In the genomic region with DNA sequence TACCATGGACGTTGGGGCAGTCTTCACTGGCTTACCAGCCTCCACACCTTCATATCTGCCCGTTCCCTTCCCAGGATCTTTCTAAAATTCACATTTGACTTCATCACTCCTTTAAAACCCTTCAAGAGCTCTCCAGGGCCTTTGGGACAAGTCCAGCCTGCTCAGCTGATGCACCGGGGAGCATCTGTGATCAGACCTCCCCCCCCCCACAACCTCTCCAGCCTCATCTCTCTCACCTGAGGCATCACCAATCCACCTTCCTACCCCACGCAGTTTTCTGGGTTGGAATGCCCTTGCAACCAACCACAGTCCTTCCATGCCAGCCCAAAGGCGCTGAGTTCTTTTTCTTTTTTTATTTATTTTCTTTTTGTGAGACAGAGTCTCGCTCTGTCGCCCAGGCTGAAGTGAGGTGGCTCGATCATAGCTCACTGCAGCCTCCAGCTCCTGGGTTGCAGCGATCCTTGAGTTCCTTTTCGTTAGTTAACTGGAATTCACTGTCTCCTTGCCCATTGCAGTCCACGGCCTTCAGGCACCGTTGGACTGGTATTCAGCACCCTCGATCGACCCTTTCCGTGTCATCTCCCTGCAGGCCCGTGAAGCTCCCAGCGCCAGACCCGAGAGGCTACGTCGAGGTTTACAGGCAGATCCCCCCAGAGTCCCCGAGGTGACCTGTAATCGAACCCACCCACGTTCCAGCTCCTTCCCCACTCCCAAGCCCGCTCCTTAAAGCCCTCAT, we compare ENCODE assay signal across 8 cellular contexts. TPM values are rescaled to one million over a fixed set of nuclear protein-coding genes. Genes with fewer than 3 reads are reported as not detected.
DNase-seq lines count a peak whose midpoint lies in the region; TF ChIP-seq lines count a peak whose summit lies in the region.

No MANE protein-coding gene starts in this region.

- DNase-seq in GM23248 (peak; percentile 64), WERI-Rb-1 (no peak), fibroblast of villous mesenchyme (ENCODE audit: low read depth) (peak; percentile 6), osteocyte (ENCODE audit: extremely low spot score, unreplicated experiment) (no peak), cerebellum (ENCODE audit: low spot score) (no peak), H4 (ENCODE audit: low spot score) (no peak)
- DNase-seq in stimulated activated CD4-positive, alpha-beta T cell treated with anti-CD3 and anti-CD28 coated beads, Interleukin-15, amount 100 ng/mL, for 24 hours = no peak

- H3K79me2 ChIP-seq in ACC112 (ENCODE audit: control insufficient read depth, insufficient read depth, low read length, unreplicated experiment) (peaks cover 10% of the 10 kb centered on the region), GM23248 (ENCODE audit: insufficient read depth) (peaks cover 40% of the 10 kb centered on the region)

- peaks cover 4% of the 10 kb centered on the region for H3K36me3 Mint-ChIP-seq in osteocyte (ENCODE audit: unreplicated experiment)

- H2AFZ ChIP-seq in ACC112 (ENCODE audit: low read length, unreplicated experiment) (peak overlapping the region; percentile 89), GM23248 (peak overlapping the region; percentile 100)

- H3K36me3 ChIP-seq in ACC112 (ENCODE audit: insufficient read depth, low read length) (no peaks in the 10 kb centered on the region), GM23248 (ENCODE audit: low read depth) (no peaks in the 10 kb centered on the region), WERI-Rb-1 (peaks cover 26% of the 10 kb centered on the region)

- 12 to 14% methylated on average over 22 to 24 of the region's 24 CpGs for WGBS in GM23248 (ENCODE audit: low coverage in 1 of 2, low lambda C conversion rate in 2 of 2, missing lambda C conversion rate in 2 of 2), 2 experiments

- no peaks in the 10 kb centered on the region for H4K20me1 ChIP-seq in GM23248 (ENCODE audit: insufficient read depth)

- TF ChIP-seq CTCF in WERI-Rb-1 (IDR thresholded peaks at IDR 0.05; ENCODE audit: low read depth, low read length) = no peak
- TF ChIP-seq CTCF in fibroblast of villous mesenchyme (IDR thresholded peaks at IDR 0.05; ENCODE audit: insufficient read depth, low read depth, low read length) = no peak
- TF ChIP-seq CTCF in osteocyte (IDR thresholded peaks at IDR 0.05) = no peak

- peak overlapping the region; percentile 95 for H3K9ac ChIP-seq in GM23248

- H3K27ac ChIP-seq in ACC112 (ENCODE audit: low read depth, low read length) = no peak overlapping the region
- peak overlapping the region; percentile 19; the same call in 1 of the 2 replicates for H3K27ac ChIP-seq in GM23248
- H3K27ac ChIP-seq in WERI-Rb-1 = peak overlapping the region; percentile 79

- peak overlapping the region; percentile 90 for H3K4me2 ChIP-seq in GM23248 (ENCODE audit: unreplicated experiment)

- H3K27me3 ChIP-seq in ACC112 (ENCODE audit: insufficient read depth, low read length) = no peaks in the 10 kb centered on the region
- H3K27me3 ChIP-seq in GM23248 (replicated peaks; ENCODE audit: insufficient read depth) = no peaks in the 10 kb centered on the region
- no peaks in the 10 kb centered on the region for H3K27me3 ChIP-seq in WERI-Rb-1 (ENCODE audit: insufficient read depth, low read depth, severe bottlenecking)

- H3F3A ChIP-seq in GM23248 (ENCODE audit: insufficient read depth) = no peaks in the 10 kb centered on the region

- no peaks in the 10 kb centered on the region for H3K9me2 ChIP-seq in GM23248 (ENCODE audit: insufficient read depth)

- H3K4me3 ChIP-seq in ACC112 (ENCODE audit: low read depth, low read length) (peak overlapping the region; percentile 96), GM23248 (peak overlapping the region; percentile 99), WERI-Rb-1 (ENCODE audit: low read depth, low read length) (peak overlapping the region; percentile 91), fibroblast of villous mesenchyme (ENCODE audit: low read depth, low read length) (peak overlapping the region; percentile 100)

- no peaks in the 10 kb centered on the region for H3K9me3 Mint-ChIP-seq in osteocyte (ENCODE audit: unreplicated experiment)

- H3K4me1 Mint-ChIP-seq in osteocyte (ENCODE audit: unreplicated experiment) = peaks cover 20% of the 10 kb centered on the region

- H3K27ac Mint-ChIP-seq in osteocyte (ENCODE audit: unreplicated experiment) = peak overlapping the region; percentile 79

- H3K27me3 Mint-ChIP-seq in osteocyte (ENCODE audit: unreplicated experiment) = no peaks in the 10 kb centered on the region

- in situ Hi-C loops in GM23248 (cut with MboI) = no loop called here

- H3K9me3 ChIP-seq in GM23248 (ENCODE audit: low read depth) (no peaks in the 10 kb centered on the region), WERI-Rb-1 (ENCODE audit: severe bottlenecking) (no peaks in the 10 kb centered on the region)

- peak overlapping the region; percentile 96 for H3K4me3 Mint-ChIP-seq in osteocyte (ENCODE audit: unreplicated experiment)

- H3K4me1 ChIP-seq in ACC112 (ENCODE audit: control insufficient read depth, insufficient read depth, low read length, unreplicated experiment) (peaks cover 6% of the 10 kb centered on the region), GM23248 (ENCODE audit: insufficient read depth) (peaks cover 7% of the 10 kb centered on the region; the same call in 1 of the 2 replicates)

RNA-seq across cellular contexts. Expression of a gene that starts 0.7 kb away (rescaled TPM):
- 16.3 and 17.8 TPM in 2 replicates for total RNA-seq in GM23248 (2014; rRNA removed; shearing (Covaris generic))
- 11.8 and 13.9 TPM in 2 replicates for polyA plus RNA-seq in GM23248 (2016; fragmentation: Nextera tagmentation; extraction: Ambion mirVana)
- total RNA-seq in fibroblast of villous mesenchyme = 10.8 and 19.6 TPM in 2 replicates
- 11.9 and 13.9 TPM in 2 replicates for total RNA-seq in osteocyte
- 13.8 TPM for total RNA-seq in cerebellum
- 45.7 and 52.7 TPM in 2 replicates for total RNA-seq in H4 (2014; rRNA removed; shearing (Covaris generic))

RNA-seq across cellular contexts. Expression of a gene that starts 0.8 kb away (rescaled TPM):
- 18.3 and 21.8 TPM in 2 replicates for total RNA-seq in GM23248 (2014; rRNA removed; shearing (Covaris generic))
- 15.3 and 16.2 TPM in 2 replicates for polyA plus RNA-seq in GM23248 (2016; fragmentation: Nextera tagmentation; extraction: Ambion mirVana)
- 22.9 and 37.7 TPM in 2 replicates for total RNA-seq in fibroblast of villous mesenchyme
- total RNA-seq in osteocyte = 20.1 and 22.1 TPM in 2 replicates
- total RNA-seq in cerebellum = 25.3 TPM
- total RNA-seq in H4 (2014; rRNA removed; shearing (Covaris generic)) = 30.6 and 42.1 TPM in 2 replicates

RNA-seq across cellular contexts. Expression of a gene that starts 14.7 kb away (rescaled TPM):
- total RNA-seq in GM23248 (2014; rRNA removed; shearing (Covaris generic)) = 11.3 and 15.5 TPM in 2 replicates
- polyA plus RNA-seq in GM23248 (2016; fragmentation: Nextera tagmentation; extraction: Ambion mirVana) = 75.4 and 77.7 TPM in 2 replicates
- total RNA-seq in fibroblast of villous mesenchyme = 28.0 and 34.5 TPM in 2 replicates
- 45.2 and 45.4 TPM in 2 replicates for total RNA-seq in osteocyte
- total RNA-seq in cerebellum = 9.6 TPM
- 42.0 and 53.2 TPM in 2 replicates for total RNA-seq in H4 (2014; rRNA removed; shearing (Covaris generic))

RNA-seq across cellular contexts. Expression of a gene that starts 30.6 kb away (rescaled TPM):
- 42.2 and 47.6 TPM in 2 replicates for total RNA-seq in GM23248 (2014; rRNA removed; shearing (Covaris generic))
- 30.3 and 32.6 TPM in 2 replicates for polyA plus RNA-seq in GM23248 (2016; fragmentation: Nextera tagmentation; extraction: Ambion mirVana)
- total RNA-seq in fibroblast of villous mesenchyme = 40.6 and 49.9 TPM in 2 replicates
- 46.3 and 47.8 TPM in 2 replicates for total RNA-seq in osteocyte
- 29.8 TPM for total RNA-seq in cerebellum
- total RNA-seq in H4 (2014; rRNA removed; shearing (Covaris generic)) = 35.9 and 37.3 TPM in 2 replicates

RNA-seq across cellular contexts. Expression of a gene that starts 53.6 kb away (rescaled TPM):
- 0.13 and 1.1 TPM in 2 replicates for total RNA-seq in GM23248 (2014; rRNA removed; shearing (Covaris generic))
- polyA plus RNA-seq in GM23248 (2016; fragmentation: Nextera tagmentation; extraction: Ambion mirVana) = 0.72 and 1.0 TPM in 2 replicates
- total RNA-seq in fibroblast of villous mesenchyme = 2.3 and 3.5 TPM in 2 replicates
- 7.4 and 11.7 TPM in 2 replicates for total RNA-seq in osteocyte
- 23.3 TPM for total RNA-seq in cerebellum
- total RNA-seq in H4 (2014; rRNA removed; shearing (Covaris generic)) = 0.83 and 2.6 TPM in 2 replicates

Comparison
In these comparisons a context has a peak if more than half of its experiments do, and no peak if none do; other contexts are left out.
1. DNase-seq: peak in GM23248 (single experiment) and fibroblast of villous mesenchyme (single experiment); none in WERI-Rb-1 (single experiment), osteocyte (single experiment), cerebellum (single experiment), stimulated activated CD4-positive, alpha-beta T cell treated with anti-CD3 and anti-CD28 coated beads, Interleukin-15, amount 100 ng/mL, for 24 hours (single experiment) and H4 (single experiment).
2. Peak in every context shown above with its lines, with median percentiles within 50 percentile points of each other: H3K4me3 ChIP-seq.